9 cellular contexts compared by ENCODE assay signal in genomic region chr9:98974554-98974953, GRCh38. TPM values are rescaled to one million over a fixed set of nuclear protein-coding genes. Genes with fewer than 3 reads are reported as not detected.
DNase-seq lines count a peak whose midpoint lies in the region; ATAC-seq, FAIRE-seq and TF ChIP-seq lines count a peak whose summit lies in the region.
"Had no signal": no experiment of that assay in that cellular context is flagged by ENCODE, and none has a peak within 500 bp of the region (broad histone marks: within the 10 kb centered on the region; RNA-seq: fewer than 3 reads in every experiment).

No MANE protein-coding gene starts in this region.

- peaks cover 0 to 3% (median 0%) of the 10 kb centered on the region in 3 donors for H3K27me3 ChIP-seq in gastrocnemius medialis

- ATAC-seq in GM19023 (IDR thresholded peaks at IDR 0.05; ENCODE audit: unreplicated experiment) (peak; percentile 9), HG03175 (IDR thresholded peaks at IDR 0.05; ENCODE audit: unreplicated experiment) (peak; percentile 13), esophagus mucosa (peak; percentile 3), gastrocnemius medialis (no peak)

- DNase-seq in gastrocnemius medialis (no peak), D721Med (ENCODE audit: insufficient read length, low spot score) (no peak), Kasumi-1 (lab: John Stamatoyannopoulos, UW) (no peak), posterior vena cava (ENCODE audit: low spot score) (no peak), T-helper 2 cell (no peak)

- peak overlapping the region in 3 of 4 donors; percentile 30 to 44 (median 33) for H3K4me3 ChIP-seq in gastrocnemius medialis

- peaks cover 22 to 30% of the 10 kb centered on the region in 2 donors for H3K4me1 ChIP-seq in gastrocnemius medialis

- no peaks in the 10 kb centered on the region for H3K9me3 ChIP-seq in gastrocnemius medialis

- in situ Hi-C loops in gastrocnemius medialis (cut with MboI; ENCODE audit: low sequenced_read_pairs in 4 of 4) = no loop called here

- TF ChIP-seq CTCF in gastrocnemius medialis (IDR thresholded peaks at IDR 0.05 in 4 of 5, conservative IDR thresholded peaks at IDR 0.05 in 1 of 5) = no peak
- TF ChIP-seq CTCF in D721Med (IDR thresholded peaks at IDR 0.05; ENCODE audit: insufficient read depth, missing control alignments) = no peak

- intact Hi-C loops in gastrocnemius medialis (cut with DNase I; ENCODE audit: low total_unique reads) = no loop called here
- intact Hi-C loops in posterior vena cava (cut with DNase I) = loop anchor here in 1 of 2 donors (5.0 kb wide), 1 partner anchor 112 kb away; no protein-coding TSS in a partner anchor

- no peak for TF ChIP-seq POLR2A in gastrocnemius medialis (IDR thresholded peaks at IDR 0.05)

- H3K36me3 ChIP-seq in gastrocnemius medialis = no peaks in the 10 kb centered on the region

- FAIRE-seq in D721Med (lab: Jason Lieb, UNC) = no peak

- peak overlapping the region; percentile 39 to 74 (median 52) for H3K27ac ChIP-seq in gastrocnemius medialis

RNA-seq across cellular contexts. Expression of gene COL15A1, which starts 30.8 kb away (rescaled TPM):
- total RNA-seq in esophagus mucosa = 7.5 TPM
- 1 to 10 TPM; 4.0 to 7.8 (median 6.8) TPM for total RNA-seq in gastrocnemius medialis
- total RNA-seq in posterior vena cava = 100 to 1,000 TPM; 126 to 129 TPM
- total RNA-seq: OCI-LY7 had no signal

Comparison
In these comparisons a context has a peak if more than half of its experiments do, and no peak if none do; other contexts are left out.
1. ATAC-seq: peak in GM19023 (single experiment), HG03175 (single experiment) and esophagus mucosa (single experiment); none in gastrocnemius medialis (0 of 2).
2. RNA of gene COL15A1, which starts 30.8 kb away (total RNA-seq): 126 to 129 TPM in posterior vena cava; 4.0 to 7.8 TPM in gastrocnemius medialis and 7.5 TPM in esophagus mucosa (single experiment); every median in the first group is over 10 times any median in the second.